Comparison of ENCODE assay signal across 8 cellular contexts in genomic region chr2:213065583-213066444, GRCh38.
A peak's percentile ranks its signal among the peaks of the same experiment; 100 is the strongest.
DNase-seq lines count a peak whose midpoint lies in the region; ATAC-seq and TF ChIP-seq lines count a peak whose summit lies in the region.

No MANE protein-coding gene starts in this region.

- TF ChIP-seq CTCF in Peyer's patch (IDR thresholded peaks at IDR 0.05) (no peak), fibroblast of lung (conservative IDR thresholded peaks at IDR 0.05 in 1 of 2, IDR thresholded peaks at IDR 0.05 in 1 of 2; ENCODE audit: low read depth in 1 of 2, low read length in 2 of 2) (no peak), psoas muscle (IDR thresholded peaks at IDR 0.05) (no peak), sigmoid colon (IDR thresholded peaks at IDR 0.05) (no peak)

- H3K4me3 ChIP-seq in Peyer's patch (no peak overlapping the region), fibroblast of lung (replicated peaks in 1 of 4; ENCODE audit: control extremely low read depth in 1 of 4, insufficient read depth in 1 of 4, low read depth in 3 of 4, low read length in 4 of 4) (peak overlapping the region in 3 of 4 experiments; percentile 10 to 31 (median 30)), psoas muscle (peak overlapping the region; percentile 48), sigmoid colon (peak overlapping the region in 2 of 4 donors; percentile 16 to 31)

- H3K27me3 ChIP-seq in Peyer's patch (no peaks in the 10 kb centered on the region), fibroblast of lung (ENCODE audit: control insufficient read depth, insufficient read depth, low read length) (no peaks in the 10 kb centered on the region), psoas muscle (ENCODE audit: insufficient read depth in 3 of 3, low read length in 2 of 3) (no peaks in the 10 kb centered on the region), sigmoid colon (no peaks in the 10 kb centered on the region)

- no peak for TF ChIP-seq POLR2A in Peyer's patch (IDR thresholded peaks at IDR 0.05)
- TF ChIP-seq POLR2A in sigmoid colon (IDR thresholded peaks at IDR 0.05), result no peak

- no peak overlapping the region for H3K27ac ChIP-seq in Peyer's patch
- no peak overlapping the region for H3K27ac ChIP-seq in fibroblast of lung (ENCODE audit: insufficient read depth, low read length)
- H3K27ac ChIP-seq in psoas muscle, result peak overlapping the region; percentile 40
- peak overlapping the region in 2 of 4 donors; percentile 28 for H3K27ac ChIP-seq in sigmoid colon

- TF ChIP-seq EP300 in sigmoid colon (IDR thresholded peaks at IDR 0.05), result no peak

- peak overlapping the region; percentile 9 for H2AFZ ChIP-seq in fibroblast of lung (ENCODE audit: low read length)

- ATAC-seq in HG02642 (IDR thresholded peaks at IDR 0.05; ENCODE audit: poor library complexity, unreplicated experiment), result peak; percentile 55
- ATAC-seq in psoas muscle, result peak in 3 of 4 donors; percentile 41 to 72 (median 67)
- no peak for ATAC-seq in GM18517 (IDR thresholded peaks at IDR 0.05; ENCODE audit: unreplicated experiment)

- peak overlapping the region; percentile 44 for H3K4me2 ChIP-seq in fibroblast of lung (ENCODE audit: extremely low read depth, insufficient read depth, low read length)

- WGBS in psoas muscle, 3 donors, result 28 to 30% (median 28%) methylated on average over 8 of the region's 8 CpGs
- WGBS in sigmoid colon, 2 donors, result 23 to 30% methylated on average over 8 of the region's 8 CpGs

- DNase-seq in G401 (ENCODE audit: low spot score) (peak; percentile 23), Peyer's patch (peak in 2 of 3 donors; percentile 47 to 52), fibroblast of lung (ENCODE audit: low read depth in 2 of 2) (peak; percentile 39 to 65), psoas muscle (no peak), sigmoid colon (no peak), COLO829 (ENCODE audit: low spot score) (no peak)

- H4K20me1 ChIP-seq in fibroblast of lung (ENCODE audit: control insufficient read depth, extremely low read depth, insufficient read depth, low read length), result no peaks in the 10 kb centered on the region

- H3K36me3 ChIP-seq in Peyer's patch (no peaks in the 10 kb centered on the region), fibroblast of lung (ENCODE audit: control insufficient read depth, insufficient read depth, low read length) (no peaks in the 10 kb centered on the region), psoas muscle (ENCODE audit: insufficient read depth in 1 of 2, low read depth in 1 of 2) (no peaks in the 10 kb centered on the region), sigmoid colon (no peaks in the 10 kb centered on the region)

- H3K9me3 ChIP-seq in Peyer's patch, result no peaks in the 10 kb centered on the region
- H3K9me3 ChIP-seq in fibroblast of lung (ENCODE audit: control insufficient read depth, insufficient read depth, low read depth, low read length), result no peaks in the 10 kb centered on the region
- H3K9me3 ChIP-seq in psoas muscle, result no peaks in the 10 kb centered on the region
- no peaks in the 10 kb centered on the region for H3K9me3 ChIP-seq in sigmoid colon

- H3K4me1 ChIP-seq in Peyer's patch, result peaks cover 0 to 6% (median 0%) of the 10 kb centered on the region in 4 donors
- H3K4me1 ChIP-seq in fibroblast of lung (ENCODE audit: control insufficient read depth, extremely low read depth, insufficient read depth, low read length), result no peaks in the 10 kb centered on the region
- peaks cover 44% of the 10 kb centered on the region for H3K4me1 ChIP-seq in psoas muscle
- H3K4me1 ChIP-seq in sigmoid colon, result peaks cover 0 to 34% (median 23%) of the 10 kb centered on the region in 4 donors

- H3K79me2 ChIP-seq in fibroblast of lung (ENCODE audit: control insufficient read depth, insufficient read depth, low read length), result no peaks in the 10 kb centered on the region

- intact Hi-C loops in psoas muscle (cut with DNase I) (loop anchor here in 1 of 2 donors (1.0 to 5.0 kb wide), 2 partner anchors 21 to 86 kb away; partner anchors contain the start of gene IKZF2), sigmoid colon (cut with DNase I) (no loop called here)

- no peak overlapping the region for H3K9ac ChIP-seq in fibroblast of lung (ENCODE audit: insufficient read depth, low read length)

- in situ Hi-C loops in G401 (cut with HindIII; ENCODE audit: low sequenced_read_pairs), result no loop called here

Comparison
In these comparisons a context has a peak if more than half of its experiments do, and no peak if none do; other contexts are left out.
1. DNase-seq: peak in G401 (single experiment), Peyer's patch (2 of 3) and fibroblast of lung (2 of 2); none in psoas muscle (0 of 2), sigmoid colon (single experiment) and COLO829 (single experiment).
2. H3K4me3 ChIP-seq: peak in fibroblast of lung (3 of 4) and psoas muscle (single experiment); none in Peyer's patch (0 of 4).